Comparison of ENCODE assay signal across 1 cellular context in the genomic region with DNA sequence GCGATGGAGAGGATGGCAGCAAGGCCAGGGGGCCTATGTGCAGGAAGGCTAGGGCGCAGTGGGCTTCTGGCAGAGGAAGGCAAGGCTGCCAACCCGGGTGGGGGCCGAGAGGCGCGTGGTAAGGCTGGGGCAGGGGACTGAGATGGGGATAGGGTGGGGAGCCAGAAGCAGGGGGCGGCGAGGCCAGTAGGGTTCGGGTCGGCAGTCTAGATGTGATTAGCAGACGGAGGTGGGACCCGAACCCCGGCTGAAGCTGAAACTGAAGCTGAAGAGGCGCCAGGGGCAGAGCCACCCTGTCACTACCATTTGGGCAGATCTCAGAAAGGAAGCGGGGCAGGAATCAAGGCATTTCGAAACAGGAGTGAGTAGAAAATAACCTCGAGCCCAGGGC.
TF ChIP-seq lines count a peak whose summit lies in the region.

No MANE protein-coding gene starts in this region.

TF ChIP-seq in H1, 55 proteins besides CTCF, POLR2A, EP300 and RAD21:
- TF ChIP-seq CTBP2 (IDR thresholded peaks at IDR 0.05; ENCODE audit: borderline replicate concordance, insufficient read depth, insufficient read length, low read length) (no peak), HDAC2 (IDR thresholded peaks at IDR 0.05; ENCODE audit: borderline replicate concordance in 1 of 2, low read depth in 2 of 2, low read length in 2 of 2) (no peak), HDAC6 (IDR thresholded peaks at IDR 0.05; ENCODE audit: low read depth, low read length) (no peak)
